In the genomic region with DNA sequence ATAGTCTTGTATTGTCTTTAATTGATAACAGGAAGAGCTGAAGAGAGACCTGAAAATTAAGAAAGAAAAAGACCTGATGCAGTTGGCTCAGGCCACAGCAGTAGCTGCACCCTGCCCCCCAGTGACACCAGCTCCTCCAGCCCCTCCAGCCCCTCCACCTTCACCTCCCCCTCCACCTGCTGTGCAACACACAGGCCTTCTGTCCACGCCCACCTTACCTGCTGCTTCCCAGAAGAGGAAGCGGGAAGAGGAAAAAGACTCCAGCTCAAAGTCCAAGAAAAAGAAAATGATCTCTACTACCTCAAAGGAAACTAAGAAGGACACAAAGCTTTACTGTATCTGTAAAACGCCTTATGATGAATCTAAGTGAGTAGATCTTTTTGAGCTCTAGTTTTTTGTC, we compare ENCODE assay signal across 12 cellular contexts. TPM values are rescaled to one million over a fixed set of nuclear protein-coding genes. Genes with fewer than 3 reads are reported as not detected.
DNase-seq lines count a peak whose midpoint lies in the region; ATAC-seq and TF ChIP-seq lines count a peak whose summit lies in the region.
"Had no signal": no experiment of that assay in that cellular context is flagged by ENCODE, and none has a peak within 500 bp of the region (broad histone marks: within the 10 kb centered on the region; RNA-seq: fewer than 3 reads in every experiment).

No MANE protein-coding gene starts in this region.

- no peak for DNase-seq in left ventricle myocardium inferior
- no peak for DNase-seq in right cardiac atrium
- peak; percentile 25 for DNase-seq in WTC11 (ENCODE audit: low spot score)
- peak; percentile 48 to 51 for DNase-seq in left colon
- no peak for DNase-seq in NCI-H2081 (lab: John Stamatoyannopoulos, UW)
- DNase-seq in WERI-Rb-1 = no peak
- DNase-seq: activated T-cell treated with anti-CD3 and anti-CD28 coated beads, Interleukin-2, amount 50 U/mL, for 4 hours; aorta; DMS 273 treated with DMSO at 0.1 percent for 48 hours; foreskin melanocyte; NCI-H1436 had no signal

- H3K27me3 ChIP-seq in left ventricle myocardium inferior (ENCODE audit: low read depth) (no peaks in the 10 kb centered on the region), right cardiac atrium (ENCODE audit: control insufficient read depth, insufficient read depth) (no peaks in the 10 kb centered on the region), WERI-Rb-1 (ENCODE audit: insufficient read depth, low read depth, severe bottlenecking) (no peaks in the 10 kb centered on the region)

- POLR2A ChIA-PET in WTC11 (lab: Charles Lee) = interaction anchor here (0.6 to 1.3 kb wide), 4 partner anchors 15 to 128 kb away, joined by 3 to 5 read pairs (median 3); partner anchors contain the start of gene KPNA2

- H3K9me3 Mint-ChIP-seq in WTC11 = no peaks in the 10 kb centered on the region
- H3K9me3 Mint-ChIP-seq: activated T-cell treated with anti-CD3 and anti-CD28 coated beads, Interleukin-2, amount 50 U/mL, for 4 hours had no signal

- H3K4me3 Mint-ChIP-seq in WTC11 = no peak overlapping the region
- H3K4me3 Mint-ChIP-seq: activated T-cell treated with anti-CD3 and anti-CD28 coated beads, Interleukin-2, amount 50 U/mL, for 4 hours had no signal

- TF ChIP-seq CTCF in left ventricle myocardium inferior (IDR thresholded peaks at IDR 0.05; ENCODE audit: borderline replicate concordance) (no peak), WTC11 (IDR thresholded peaks at IDR 0.05) (no peak), WERI-Rb-1 (IDR thresholded peaks at IDR 0.05; ENCODE audit: low read depth, low read length) (no peak)

- H3K27me3 Mint-ChIP-seq in WTC11 (ENCODE audit: low read depth) = no peaks in the 10 kb centered on the region

- WGBS in right cardiac atrium = 90% methylated on average over 3 of the region's 3 CpGs

- H3K27ac Mint-ChIP-seq in WTC11 = peak overlapping the region; percentile 86

- CTCF ChIA-PET in WTC11 (lab: Charles Lee) = interaction anchor here (0.6 to 1.7 kb wide), 9 partner anchors 15 to 584 kb away, joined by 3 to 11 read pairs (median 4); no protein-coding TSS in a partner anchor

- H3K36me3 ChIP-seq in left ventricle myocardium inferior = peaks cover 45% of the 10 kb centered on the region
- H3K36me3 ChIP-seq in WERI-Rb-1 = peaks cover 44% of the 10 kb centered on the region

- ATAC-seq in right cardiac atrium (no peak), WTC11 (peak; percentile 70), left colon (peak; percentile 91), HG02870 (IDR thresholded peaks at IDR 0.05; ENCODE audit: unreplicated experiment) (no peak)
- ATAC-seq: activated T-cell treated with anti-CD3 and anti-CD28 coated beads, Interleukin-2, amount 50 U/mL, for 4 hours had no signal

- no peaks in the 10 kb centered on the region for H3K9me3 ChIP-seq in left ventricle myocardium inferior (replicated peaks)
- no peaks in the 10 kb centered on the region for H3K9me3 ChIP-seq in right cardiac atrium (ENCODE audit: control insufficient read depth, low read length)
- H3K9me3 ChIP-seq in WERI-Rb-1 (ENCODE audit: severe bottlenecking) = no peaks in the 10 kb centered on the region

- H3K4me1 Mint-ChIP-seq in WTC11 = peaks cover 11% of the 10 kb centered on the region

- H3K27ac ChIP-seq in left ventricle myocardium inferior (replicated peaks) = peak overlapping the region; percentile 31
- no peak overlapping the region for H3K27ac ChIP-seq in right cardiac atrium (ENCODE audit: low read length)
- H3K27ac ChIP-seq in WERI-Rb-1 = no peak overlapping the region

- peaks cover 47% of the 10 kb centered on the region for H3K36me3 Mint-ChIP-seq in WTC11

- intact Hi-C loops in left ventricle myocardium inferior (cut with micrococcal nuclease) = no loop called here
- intact Hi-C loops in right cardiac atrium (cut with DNase I) = no loop called here
- intact Hi-C loops in left colon (cut with DNase I, micrococcal nuclease) = no loop called here

- H3K4me3 ChIP-seq in left ventricle myocardium inferior (no peak overlapping the region), right cardiac atrium (ENCODE audit: low read length) (no peak overlapping the region), WERI-Rb-1 (ENCODE audit: low read depth, low read length) (no peak overlapping the region)

- H3K4me1 ChIP-seq in left ventricle myocardium inferior = no peaks in the 10 kb centered on the region
- no peaks in the 10 kb centered on the region for H3K4me1 ChIP-seq in right cardiac atrium (ENCODE audit: control insufficient read depth, insufficient read depth, low read length)

TF ChIP-seq in WTC11, 78 proteins besides CTCF, POLR2A, EP300 and RAD21:
- no peak for TF ChIP-seq ERG (CRISPR knock-in tag; IDR thresholded peaks at IDR 0.05)
- TF ChIP-seq, protein P1, sequence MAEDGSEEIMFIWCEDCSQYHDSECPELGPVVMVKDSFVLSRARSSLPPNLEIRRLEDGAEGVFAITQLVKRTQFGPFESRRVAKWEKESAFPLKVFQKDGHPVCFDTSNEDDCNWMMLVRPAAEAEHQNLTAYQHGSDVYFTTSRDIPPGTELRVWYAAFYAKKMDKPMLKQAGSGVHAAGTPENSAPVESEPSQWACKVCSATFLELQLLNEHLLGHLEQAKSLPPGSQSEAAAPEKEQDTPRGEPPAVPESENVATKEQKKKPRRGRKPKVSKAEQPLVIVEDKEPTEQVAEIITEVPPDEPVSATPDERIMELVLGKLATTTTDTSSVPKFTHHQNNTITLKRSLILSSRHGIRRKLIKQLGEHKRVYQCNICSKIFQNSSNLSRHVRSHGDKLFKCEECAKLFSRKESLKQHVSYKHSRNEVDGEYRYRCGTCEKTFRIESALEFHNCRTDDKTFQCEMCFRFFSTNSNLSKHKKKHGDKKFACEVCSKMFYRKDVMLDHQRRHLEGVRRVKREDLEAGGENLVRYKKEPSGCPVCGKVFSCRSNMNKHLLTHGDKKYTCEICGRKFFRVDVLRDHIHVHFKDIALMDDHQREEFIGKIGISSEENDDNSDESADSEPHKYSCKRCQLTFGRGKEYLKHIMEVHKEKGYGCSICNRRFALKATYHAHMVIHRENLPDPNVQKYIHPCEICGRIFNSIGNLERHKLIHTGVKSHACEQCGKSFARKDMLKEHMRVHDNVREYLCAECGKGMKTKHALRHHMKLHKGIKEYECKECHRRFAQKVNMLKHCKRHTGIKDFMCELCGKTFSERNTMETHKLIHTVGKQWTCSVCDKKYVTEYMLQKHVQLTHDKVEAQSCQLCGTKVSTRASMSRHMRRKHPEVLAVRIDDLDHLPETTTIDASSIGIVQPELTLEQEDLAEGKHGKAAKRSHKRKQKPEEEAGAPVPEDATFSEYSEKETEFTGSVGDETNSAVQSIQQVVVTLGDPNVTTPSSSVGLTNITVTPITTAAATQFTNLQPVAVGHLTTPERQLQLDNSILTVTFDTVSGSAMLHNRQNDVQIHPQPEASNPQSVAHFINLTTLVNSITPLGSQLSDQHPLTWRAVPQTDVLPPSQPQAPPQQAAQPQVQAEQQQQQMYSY (CRISPR knock-in tag; IDR thresholded peaks at IDR 0.05) = no peak
- TF ChIP-seq GABPB1 (CRISPR knock-in tag; IDR thresholded peaks at IDR 0.05) = no peak
- TF ChIP-seq E2F1 (CRISPR knock-in tag; IDR thresholded peaks at IDR 0.05) = no peak
- TF ChIP-seq TEAD1 (CRISPR knock-in tag; IDR thresholded peaks at IDR 0.05) = no peak
- TF ChIP-seq NFATC4 (CRISPR knock-in tag; IDR thresholded peaks at IDR 0.05) = no peak
- TF ChIP-seq ATF3 (CRISPR knock-in tag; conservative IDR thresholded peaks at IDR 0.05) = no peak
- no peak for TF ChIP-seq TEAD4 (CRISPR knock-in tag; IDR thresholded peaks at IDR 0.05)
- TF ChIP-seq CBFB (CRISPR knock-in tag; IDR thresholded peaks at IDR 0.05; ENCODE audit: low read depth) = no peak
- TF ChIP-seq ZBTB21 (CRISPR knock-in tag; IDR thresholded peaks at IDR 0.05; ENCODE audit: borderline replicate concordance) = no peak
- no peak for TF ChIP-seq ZNF317 (CRISPR knock-in tag; IDR thresholded peaks at IDR 0.05; ENCODE audit: borderline replicate concordance, low read depth)

RNA-seq across cellular contexts. Expression of gene C17orf58, which starts 36.8 kb away (rescaled TPM):
- total RNA-seq in left ventricle myocardium inferior (6.6 TPM), right cardiac atrium (1 to 10 TPM; 5.9 to 7.4 (median 6.9) TPM), WTC11 (2021) (27.4 to 29.5 TPM (median 28.2 TPM) in 3 replicates), left colon (10 to 100 TPM in 1 of 2 donors, 1 to 10 TPM in 1; 9.8 to 10.6 TPM)
- polyA plus RNA-seq in right cardiac atrium = 12.0 TPM

Comparison
In these comparisons a context has a peak if more than half of its experiments do, and no peak if none do; other contexts are left out.
1. DNase-seq: peak in WTC11 (single experiment) and left colon (2 of 2); none in left ventricle myocardium inferior (single experiment), right cardiac atrium (0 of 3), NCI-H2081 (0 of 2) and WERI-Rb-1 (single experiment).
2. ATAC-seq: peak in WTC11 (single experiment) and left colon (single experiment); none in right cardiac atrium (0 of 2) and HG02870 (single experiment).